In genomic region chr2:232633413-232634318, GRCh38 we compare ENCODE assay signal across 1 cellular context.
TF ChIP-seq lines count a peak whose summit lies in the region.

Gene EFHD1 (plus strand): TSS chr2:232633604. CDS start chr2:232633705, 101 bp downstream.

TF ChIP-seq in HepG2, 621 proteins besides CTCF, POLR2A, EP300 and RAD21 (continued from another document and continues in another):
- TF ChIP-seq ZNF512 (CRISPR knock-in tag; IDR thresholded peaks at IDR 0.05) (no peak), ZNF576 (CRISPR knock-in tag; IDR thresholded peaks at IDR 0.05) (no peak; the same call in 1 of the 2 replicates), ZBTB1 (CRISPR knock-in tag; IDR thresholded peaks at IDR 0.05; ENCODE audit: borderline replicate concordance) (peak; percentile 74; the same call in 1 of the 2 replicates), HHEX (CRISPR knock-in tag; IDR thresholded peaks at IDR 0.05) (no peak), U2AF2 (IDR thresholded peaks at IDR 0.05; ENCODE audit: low read depth, low read length) (no peak), MATR3 (CRISPR knock-in tag; IDR thresholded peaks at IDR 0.05) (no peak), WIZ (CRISPR knock-in tag; IDR thresholded peaks at IDR 0.05) (peak; percentile 72; the same call in 1 of the 2 replicates), CBFB (CRISPR knock-in tag; IDR thresholded peaks at IDR 0.05) (peak; percentile 80; the same call in 1 of the 2 replicates), GRHL1 (CRISPR knock-in tag; conservative IDR thresholded peaks at IDR 0.05) (no peak), TOE1 (CRISPR knock-in tag; IDR thresholded peaks at IDR 0.05) (no peak; the same call in 1 of the 2 replicates), SALL1 (CRISPR knock-in tag; IDR thresholded peaks at IDR 0.05) (peak; percentile 65; the same call in 1 of the 2 replicates), ZNF761 (CRISPR knock-in tag; conservative IDR thresholded peaks at IDR 0.05) (peak; percentile 97), DNMT1 (CRISPR knock-in tag; IDR thresholded peaks at IDR 0.05) (peak; percentile 82; the same call in 1 of the 2 replicates), ZNF280D (CRISPR knock-in tag; IDR thresholded peaks at IDR 0.05) (peak; percentile 14; the same call in 1 of the 2 replicates), NR3C1 (CRISPR knock-in tag; IDR thresholded peaks at IDR 0.05) (no peak), HMGXB4 (CRISPR knock-in tag; IDR thresholded peaks at IDR 0.05; ENCODE audit: borderline replicate concordance in 1 of 2, low read depth in 1 of 2) (peak in 1 of 2 experiments; percentile 25; a peak in 1 of 4 replicates), KLF15 (CRISPR knock-in tag; IDR thresholded peaks at IDR 0.05; ENCODE audit: borderline replicate concordance) (peak; percentile 95; the same call in 1 of the 2 replicates), HDAC2 (CRISPR knock-in tag; IDR thresholded peaks at IDR 0.05) (no peak), ZNF83 (CRISPR knock-in tag; IDR thresholded peaks at IDR 0.05; ENCODE audit: borderline replicate concordance) (no peak), NPAS2 (CRISPR knock-in tag; IDR thresholded peaks at IDR 0.05; ENCODE audit: borderline replicate concordance) (no peak), ZNF670 (CRISPR knock-in tag; IDR thresholded peaks at IDR 0.05; ENCODE audit: borderline replicate concordance) (peak; percentile 44; the same call in 1 of the 2 replicates), HNF1B (CRISPR knock-in tag; IDR thresholded peaks at IDR 0.05) (no peak), ZNF18 (CRISPR knock-in tag; IDR thresholded peaks at IDR 0.05; ENCODE audit: insufficient replicate concordance) (no peak), ZFP82 (CRISPR knock-in tag; IDR thresholded peaks at IDR 0.05; ENCODE audit: borderline replicate concordance) (peak; percentile 82; the same call in 1 of the 2 replicates), FOXP4 (CRISPR knock-in tag; IDR thresholded peaks at IDR 0.05) (no peak), NFKBIZ (CRISPR knock-in tag; IDR thresholded peaks at IDR 0.05) (no peak), ZNF558 (CRISPR knock-in tag; IDR thresholded peaks at IDR 0.05; ENCODE audit: borderline replicate concordance) (peak; percentile 94; the same call in 1 of the 2 replicates), RERE (CRISPR knock-in tag; IDR thresholded peaks at IDR 0.05; ENCODE audit: low read depth) (no peak), ZSCAN29 (CRISPR knock-in tag; conservative IDR thresholded peaks at IDR 0.05) (no peak), RNF219 (CRISPR knock-in tag; IDR thresholded peaks at IDR 0.05) (no peak), GATAD1 (CRISPR knock-in tag; IDR thresholded peaks at IDR 0.05) (no peak)
